In genomic region chr4:86927843-86928395, GRCh38 we compare ENCODE assay signal across 1 cellular context.
TF ChIP-seq lines count a peak whose summit lies in the region.

No MANE protein-coding gene starts in this region.

TF ChIP-seq in HepG2, 621 proteins besides CTCF, POLR2A, EP300 and RAD21 (continued from another document and continues in another):
- TF ChIP-seq, protein P1, sequence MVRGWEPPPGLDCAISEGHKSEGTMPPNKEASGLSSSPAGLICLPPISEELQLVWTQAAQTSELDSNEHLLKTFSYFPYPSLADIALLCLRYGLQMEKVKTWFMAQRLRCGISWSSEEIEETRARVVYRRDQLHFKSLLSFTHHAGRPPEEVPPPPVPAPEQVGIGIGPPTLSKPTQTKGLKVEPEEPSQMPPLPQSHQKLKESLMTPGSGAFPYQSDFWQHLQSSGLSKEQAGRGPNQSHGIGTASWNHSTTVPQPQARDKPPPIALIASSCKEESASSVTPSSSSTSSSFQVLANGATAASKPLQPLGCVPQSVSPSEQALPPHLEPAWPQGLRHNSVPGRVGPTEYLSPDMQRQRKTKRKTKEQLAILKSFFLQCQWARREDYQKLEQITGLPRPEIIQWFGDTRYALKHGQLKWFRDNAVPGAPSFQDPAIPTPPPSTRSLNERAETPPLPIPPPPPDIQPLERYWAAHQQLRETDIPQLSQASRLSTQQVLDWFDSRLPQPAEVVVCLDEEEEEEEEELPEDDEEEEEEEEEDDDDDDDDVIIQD (CRISPR knock-in tag; IDR thresholded peaks at IDR 0.05; ENCODE audit: low read depth) = 0 out of 2 replicates have a peak, but pooled peaks have one; percentile 43
- TF ChIP-seq DNMT1 (CRISPR knock-in tag; IDR thresholded peaks at IDR 0.05) (no peak), SP5 (CRISPR knock-in tag; IDR thresholded peaks at IDR 0.05; ENCODE audit: borderline replicate concordance, low read depth) (no peak), RAD51 (IDR thresholded peaks at IDR 0.05; ENCODE audit: borderline replicate concordance) (no peak), MEIS1 (CRISPR knock-in tag; IDR thresholded peaks at IDR 0.05; ENCODE audit: borderline replicate concordance) (no peak), NR1H2 (CRISPR knock-in tag; IDR thresholded peaks at IDR 0.05; ENCODE audit: borderline replicate concordance, low read depth) (no peak), ZNF879 (CRISPR knock-in tag; IDR thresholded peaks at IDR 0.05) (no peak), FOSL1 (CRISPR knock-in tag; IDR thresholded peaks at IDR 0.05; ENCODE audit: borderline replicate concordance) (peak; percentile 18; the same call in 1 of the 2 replicates), FOXA3 (CRISPR knock-in tag; IDR thresholded peaks at IDR 0.05) (peak; percentile 50), SIX4 (CRISPR knock-in tag; IDR thresholded peaks at IDR 0.05) (peak; percentile 92), ZFAT (CRISPR knock-in tag; conservative IDR thresholded peaks at IDR 0.05) (no peak), CSRNP2 (CRISPR knock-in tag; conservative IDR thresholded peaks at IDR 0.05; ENCODE audit: low read depth) (no peak), ZC3H13 (CRISPR knock-in tag; IDR thresholded peaks at IDR 0.05) (no peak), ZNF614 (CRISPR knock-in tag; IDR thresholded peaks at IDR 0.05; ENCODE audit: borderline replicate concordance) (no peak), MAFF (IDR thresholded peaks at IDR 0.05; ENCODE audit: low read depth, low read length) (peak; percentile 57), RFX3 (CRISPR knock-in tag; IDR thresholded peaks at IDR 0.05) (no peak), ZBTB37 (CRISPR knock-in tag; IDR thresholded peaks at IDR 0.05) (no peak), CEBPG (CRISPR knock-in tag; IDR thresholded peaks at IDR 0.05) (peak; percentile 79), HMG20A (CRISPR knock-in tag; IDR thresholded peaks at IDR 0.05; ENCODE audit: borderline replicate concordance) (peak; percentile 27; the same call in 1 of the 2 replicates), GTF3A (CRISPR knock-in tag; conservative IDR thresholded peaks at IDR 0.05) (no peak), SNAI1 (CRISPR knock-in tag; IDR thresholded peaks at IDR 0.05; ENCODE audit: borderline replicate concordance) (no peak), HIVEP1 (CRISPR knock-in tag; IDR thresholded peaks at IDR 0.05) (no peak), GATAD2A (CRISPR knock-in tag; IDR thresholded peaks at IDR 0.05) (0 out of 2 replicates have a peak, but pooled peaks have one; percentile 32), ZNF253 (CRISPR knock-in tag; IDR thresholded peaks at IDR 0.05; ENCODE audit: borderline replicate concordance) (no peak), RELA (CRISPR knock-in tag; IDR thresholded peaks at IDR 0.05) (no peak), ISL2 (CRISPR knock-in tag; IDR thresholded peaks at IDR 0.05) (no peak), ZNF367 (CRISPR knock-in tag; IDR thresholded peaks at IDR 0.05; ENCODE audit: borderline replicate concordance) (no peak), GABPB1 (CRISPR knock-in tag; IDR thresholded peaks at IDR 0.05) (no peak), RBM22 (optimal IDR thresholded peaks at IDR 0.05; ENCODE audit: low read length) (no peak), ZNF34 (CRISPR knock-in tag; IDR thresholded peaks at IDR 0.05; ENCODE audit: borderline replicate concordance) (no peak), HMG20B (CRISPR knock-in tag; conservative IDR thresholded peaks at IDR 0.05) (no peak), HOXA3 (CRISPR knock-in tag; IDR thresholded peaks at IDR 0.05) (no peak), TRIM22 (IDR thresholded peaks at IDR 0.05) (no peak), ZNF577 (CRISPR knock-in tag; IDR thresholded peaks at IDR 0.05; ENCODE audit: borderline replicate concordance, low read depth) (no peak), FOXA1 (IDR thresholded peaks at IDR 0.05) (no peak), FOXA1 (CRISPR knock-in tag; IDR thresholded peaks at IDR 0.05) (peak; percentile 44; the same call in 1 of the 2 replicates), CREB1 (IDR thresholded peaks at IDR 0.05) (no peak), CREB1 (CRISPR knock-in tag; IDR thresholded peaks at IDR 0.05) (peak; percentile 47; the same call in 1 of the 2 replicates), KLF15 (CRISPR knock-in tag; IDR thresholded peaks at IDR 0.05; ENCODE audit: borderline replicate concordance) (no peak), ZNF644 (CRISPR knock-in tag; IDR thresholded peaks at IDR 0.05; ENCODE audit: low read depth) (peak; percentile 57; the same call in 1 of the 2 replicates), MAFK (conservative IDR thresholded peaks at IDR 0.05 in 1 of 2, IDR thresholded peaks at IDR 0.05 in 1 of 2; ENCODE audit: low read length in 2 of 2) (peak in 1 of 2 experiments; percentile 22; a peak in 2 of 4 replicates), LCORL (IDR thresholded peaks at IDR 0.05) (no peak), LCORL (CRISPR knock-in tag; IDR thresholded peaks at IDR 0.05) (no peak), ZKSCAN8 (CRISPR knock-in tag; IDR thresholded peaks at IDR 0.05; ENCODE audit: borderline replicate concordance) (no peak), SAP130 (CRISPR knock-in tag; IDR thresholded peaks at IDR 0.05; ENCODE audit: low read depth) (peak; percentile 36; the same call in 1 of the 2 replicates)
- TF ChIP-seq, protein P2, sequence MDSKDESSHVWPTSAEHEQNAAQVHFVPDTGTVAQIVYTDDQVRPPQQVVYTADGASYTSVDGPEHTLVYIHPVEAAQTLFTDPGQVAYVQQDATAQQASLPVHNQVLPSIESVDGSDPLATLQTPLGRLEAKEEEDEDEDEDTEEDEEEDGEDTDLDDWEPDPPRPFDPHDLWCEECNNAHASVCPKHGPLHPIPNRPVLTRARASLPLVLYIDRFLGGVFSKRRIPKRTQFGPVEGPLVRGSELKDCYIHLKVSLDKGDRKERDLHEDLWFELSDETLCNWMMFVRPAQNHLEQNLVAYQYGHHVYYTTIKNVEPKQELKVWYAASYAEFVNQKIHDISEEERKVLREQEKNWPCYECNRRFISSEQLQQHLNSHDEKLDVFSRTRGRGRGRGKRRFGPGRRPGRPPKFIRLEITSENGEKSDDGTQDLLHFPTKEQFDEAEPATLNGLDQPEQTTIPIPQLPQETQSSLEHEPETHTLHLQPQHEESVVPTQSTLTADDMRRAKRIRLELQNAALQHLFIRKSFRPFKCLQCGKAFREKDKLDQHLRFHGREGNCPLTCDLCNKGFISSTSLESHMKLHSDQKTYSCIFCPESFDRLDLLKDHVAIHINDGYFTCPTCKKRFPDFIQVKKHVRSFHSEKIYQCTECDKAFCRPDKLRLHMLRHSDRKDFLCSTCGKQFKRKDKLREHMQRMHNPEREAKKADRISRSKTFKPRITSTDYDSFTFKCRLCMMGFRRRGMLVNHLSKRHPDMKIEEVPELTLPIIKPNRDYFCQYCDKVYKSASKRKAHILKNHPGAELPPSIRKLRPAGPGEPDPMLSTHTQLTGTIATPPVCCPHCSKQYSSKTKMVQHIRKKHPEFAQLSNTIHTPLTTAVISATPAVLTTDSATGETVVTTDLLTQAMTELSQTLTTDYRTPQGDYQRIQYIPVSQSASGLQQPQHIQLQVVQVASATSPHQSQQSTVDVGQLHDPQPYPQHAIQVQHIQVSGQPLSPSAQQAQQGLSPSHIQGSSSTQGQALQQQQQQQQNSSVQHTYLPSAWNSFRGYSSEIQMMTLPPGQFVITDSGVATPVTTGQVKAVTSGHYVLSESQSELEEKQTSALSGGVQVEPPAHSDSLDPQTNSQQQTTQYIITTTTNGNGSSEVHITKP (CRISPR knock-in tag; IDR thresholded peaks at IDR 0.05; ENCODE audit: low read depth) = no peak
- TF ChIP-seq, protein P3, sequence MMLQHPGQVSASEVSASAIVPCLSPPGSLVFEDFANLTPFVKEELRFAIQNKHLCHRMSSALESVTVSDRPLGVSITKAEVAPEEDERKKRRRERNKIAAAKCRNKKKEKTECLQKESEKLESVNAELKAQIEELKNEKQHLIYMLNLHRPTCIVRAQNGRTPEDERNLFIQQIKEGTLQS (CRISPR knock-in tag; IDR thresholded peaks at IDR 0.05) = peak; percentile 60; the same call in 1 of the 2 replicates
- TF ChIP-seq, protein P4, sequence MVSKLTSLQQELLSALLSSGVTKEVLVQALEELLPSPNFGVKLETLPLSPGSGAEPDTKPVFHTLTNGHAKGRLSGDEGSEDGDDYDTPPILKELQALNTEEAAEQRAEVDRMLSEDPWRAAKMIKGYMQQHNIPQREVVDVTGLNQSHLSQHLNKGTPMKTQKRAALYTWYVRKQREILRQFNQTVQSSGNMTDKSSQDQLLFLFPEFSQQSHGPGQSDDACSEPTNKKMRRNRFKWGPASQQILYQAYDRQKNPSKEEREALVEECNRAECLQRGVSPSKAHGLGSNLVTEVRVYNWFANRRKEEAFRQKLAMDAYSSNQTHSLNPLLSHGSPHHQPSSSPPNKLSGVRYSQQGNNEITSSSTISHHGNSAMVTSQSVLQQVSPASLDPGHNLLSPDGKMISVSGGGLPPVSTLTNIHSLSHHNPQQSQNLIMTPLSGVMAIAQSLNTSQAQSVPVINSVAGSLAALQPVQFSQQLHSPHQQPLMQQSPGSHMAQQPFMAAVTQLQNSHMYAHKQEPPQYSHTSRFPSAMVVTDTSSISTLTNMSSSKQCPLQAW (CRISPR knock-in tag; IDR thresholded peaks at IDR 0.05) = no peak
- TF ChIP-seq, protein P5, sequence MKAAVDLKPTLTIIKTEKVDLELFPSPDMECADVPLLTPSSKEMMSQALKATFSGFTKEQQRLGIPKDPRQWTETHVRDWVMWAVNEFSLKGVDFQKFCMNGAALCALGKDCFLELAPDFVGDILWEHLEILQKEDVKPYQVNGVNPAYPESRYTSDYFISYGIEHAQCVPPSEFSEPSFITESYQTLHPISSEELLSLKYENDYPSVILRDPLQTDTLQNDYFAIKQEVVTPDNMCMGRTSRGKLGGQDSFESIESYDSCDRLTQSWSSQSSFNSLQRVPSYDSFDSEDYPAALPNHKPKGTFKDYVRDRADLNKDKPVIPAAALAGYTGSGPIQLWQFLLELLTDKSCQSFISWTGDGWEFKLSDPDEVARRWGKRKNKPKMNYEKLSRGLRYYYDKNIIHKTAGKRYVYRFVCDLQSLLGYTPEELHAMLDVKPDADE (CRISPR knock-in tag; IDR thresholded peaks at IDR 0.05) = no peak
- TF ChIP-seq, protein P6, sequence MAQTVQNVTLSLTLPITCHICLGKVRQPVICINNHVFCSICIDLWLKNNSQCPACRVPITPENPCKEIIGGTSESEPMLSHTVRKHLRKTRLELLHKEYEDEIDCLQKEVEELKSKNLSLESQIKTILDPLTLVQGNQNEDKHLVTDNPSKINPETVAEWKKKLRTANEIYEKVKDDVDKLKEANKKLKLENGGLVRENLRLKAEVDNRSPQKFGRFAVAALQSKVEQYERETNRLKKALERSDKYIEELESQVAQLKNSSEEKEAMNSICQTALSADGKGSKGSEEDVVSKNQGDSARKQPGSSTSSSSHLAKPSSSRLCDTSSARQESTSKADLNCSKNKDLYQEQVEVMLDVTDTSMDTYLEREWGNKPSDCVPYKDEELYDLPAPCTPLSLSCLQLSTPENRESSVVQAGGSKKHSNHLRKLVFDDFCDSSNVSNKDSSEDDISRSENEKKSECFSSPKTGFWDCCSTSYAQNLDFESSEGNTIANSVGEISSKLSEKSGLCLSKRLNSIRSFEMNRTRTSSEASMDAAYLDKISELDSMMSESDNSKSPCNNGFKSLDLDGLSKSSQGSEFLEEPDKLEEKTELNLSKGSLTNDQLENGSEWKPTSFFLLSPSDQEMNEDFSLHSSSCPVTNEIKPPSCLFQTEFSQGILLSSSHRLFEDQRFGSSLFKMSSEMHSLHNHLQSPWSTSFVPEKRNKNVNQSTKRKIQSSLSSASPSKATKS (CRISPR knock-in tag; IDR thresholded peaks at IDR 0.05) = no peak
